24 cellular contexts compared by ENCODE assay signal in the genomic region with DNA sequence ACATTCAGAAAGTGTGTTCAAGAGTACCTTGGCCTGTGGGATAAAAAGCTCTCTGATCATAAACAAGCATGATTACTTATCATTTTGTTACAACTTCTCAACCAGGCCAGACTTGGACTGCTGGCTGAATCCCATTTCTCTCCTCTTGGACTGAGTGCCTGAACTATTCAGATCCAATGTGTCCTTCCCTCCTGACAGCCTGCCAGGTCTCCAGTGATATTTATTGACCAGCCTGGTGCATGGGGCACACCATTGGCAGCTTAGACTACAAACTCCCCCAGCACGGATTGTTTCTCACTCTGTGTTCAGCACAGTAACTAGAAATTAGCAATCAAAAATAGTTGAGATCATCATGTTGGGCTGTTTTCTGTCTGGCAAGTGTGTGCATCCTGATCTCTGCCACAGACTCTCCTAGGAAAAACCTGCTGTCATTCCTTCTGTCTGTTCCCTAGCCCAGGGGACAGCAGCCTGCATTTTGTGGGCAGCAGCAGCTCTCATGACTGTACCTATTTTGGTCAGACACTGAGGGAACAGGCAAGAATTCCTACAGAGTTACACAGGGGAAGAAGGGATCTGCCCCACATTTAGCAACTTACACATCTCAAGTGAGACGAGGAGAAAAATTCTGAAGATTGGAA.
DNase-seq lines count a peak whose midpoint lies in the region; FAIRE-seq and TF ChIP-seq lines count a peak whose summit lies in the region.
"Had no signal": no experiment of that assay in that cellular context is flagged by ENCODE, and none has a peak within 500 bp of the region (broad histone marks: within the 10 kb centered on the region; RNA-seq: fewer than 3 reads in every experiment).

No MANE protein-coding gene starts in this region.

- H2BK20ac ChIP-seq in H1 (ENCODE audit: low read length), result no peak overlapping the region; the same call in 1 of the 2 replicates

- H3K56ac ChIP-seq in H1 (replicated peaks; ENCODE audit: insufficient read length, low read depth, low read length), result no peak overlapping the region

- TF ChIP-seq RAD21 in H1 (IDR thresholded peaks at IDR 0.05 in 1 of 2, conservative IDR thresholded peaks at IDR 0.05 in 1 of 2; ENCODE audit: low read depth in 2 of 2, low read length in 2 of 2), result no peak

- FAIRE-seq in H1 (lab: Jason Lieb, UNC), result no peak
- FAIRE-seq: D721Med, GM18507, keratinocyte had no signal

- H3K18ac ChIP-seq in H1 (ENCODE audit: extremely low read depth, low read length), result no peak overlapping the region

- H4K5ac ChIP-seq in H1 (ENCODE audit: insufficient read length, low read depth, low read length), result no peak overlapping the region

- intact Hi-C loops in PC-9 (cut with micrococcal nuclease; ENCODE audit: unreplicated experiment), result no loop called here
- intact Hi-C loops in activated T-helper 2 cell treated with anti-CD3 and anti-CD28 coated beads, Interferon-gamma antibody, Interleukin-2, Interleukin-4, amounts not matched to agents 10 μg/mL and 5 μg/mL and 100 μg/mL, durations not matched to agents 14 hours and 24 hours and 36 hours (cut with micrococcal nuclease), result no loop called here

- H3K36me3 ChIP-seq in PC-9 (ENCODE audit: low read depth), result no peaks in the 10 kb centered on the region
- H3K36me3 ChIP-seq in H1 (ENCODE audit: control insufficient read depth in 2 of 4, insufficient read depth in 4 of 4, low read length in 3 of 4), result no peaks in the 10 kb centered on the region
- H3K36me3 ChIP-seq in SJCRH30, result no peaks in the 10 kb centered on the region
- H3K36me3 ChIP-seq: adrenal gland, cardiac muscle cell, HAP-1 had no signal

- H3K4me2 ChIP-seq in PC-9 (no peak overlapping the region), H1 (ENCODE audit: insufficient read depth in 1 of 2, low read depth in 2 of 2, low read length in 2 of 2) (no peak overlapping the region)

- no peak overlapping the region for H4K91ac ChIP-seq in H1 (replicated peaks; ENCODE audit: insufficient read length, low read length)

- CTCF ChIA-PET in PC-9 (lab: Charles Lee), result no interaction called here
- CTCF ChIA-PET in H1 (lab: Charles Lee; ENCODE audit: partially characterized antibody), result interaction anchor here (1.0 kb wide), 1 partner anchor 96 kb away, joined by 3 read pairs; no protein-coding TSS in a partner anchor
- CTCF ChIA-PET in activated CD4-positive, alpha-beta memory T cell treated with anti-CD3 and anti-CD28 coated beads, Interleukin-2, amount 10 ng/mL, durations not matched to agents 7 days and 5 days (lab: Charles Lee), result no interaction called here

- peak overlapping the region; percentile 19; the same call in 1 of the 2 replicates for H2BK15ac ChIP-seq in H1 (ENCODE audit: low read length)

- no peaks in the 10 kb centered on the region for H3K9me2 ChIP-seq in PC-9 (ENCODE audit: insufficient read depth)

- no peaks in the 10 kb centered on the region for H3K79me1 ChIP-seq in H1 (ENCODE audit: low read depth, low read length)

- H3K4me3 Mint-ChIP-seq in activated T-helper 2 cell treated with anti-CD3 and anti-CD28 coated beads, Interferon-gamma antibody, Interleukin-2, Interleukin-4, amounts not matched to agents 10 μg/mL and 5 μg/mL and 100 μg/mL, durations not matched to agents 14 hours and 24 hours and 36 hours (ENCODE audit: low read depth), result no peak overlapping the region
- no peak overlapping the region for H3K4me3 Mint-ChIP-seq in activated CD4-positive, alpha-beta memory T cell treated with anti-CD3 and anti-CD28 coated beads, Interleukin-2, amount 10 ng/mL, durations not matched to agents 7 days and 5 days
- H3K4me3 Mint-ChIP-seq: activated CD8-positive, alpha-beta T cell treated with anti-CD3 and anti-CD28 coated beads, Interleukin-2, amount 10 ng/mL, durations not matched to agents 7 days and 5 days; CD14-positive monocyte; memory B cell; naive thymus-derived CD8-positive, alpha-beta T cell had no signal

- H3K4ac ChIP-seq in H1 (replicated peaks; ENCODE audit: insufficient read length, low read depth, low read length), result no peak overlapping the region

- TF ChIP-seq CTCF in PC-9 (conservative IDR thresholded peaks at IDR 0.05) (no peak), H1 (IDR thresholded peaks at IDR 0.05; ENCODE audit: control extremely low read depth in 1 of 3, insufficient read depth in 1 of 3, low read depth in 1 of 3, low read length in 3 of 3) (no peak)

- no peaks in the 10 kb centered on the region; the same call in 1 of the 2 replicates for H3K23me2 ChIP-seq in H1 (ENCODE audit: low read depth, low read length)

- no peak overlapping the region for H2BK120ac ChIP-seq in H1 (replicated peaks; ENCODE audit: low read depth, low read length)

- no peak overlapping the region for H2BK5ac ChIP-seq in H1 (ENCODE audit: low read depth, low read length)

- no peak overlapping the region for H4K8ac ChIP-seq in H1 (ENCODE audit: extremely low read depth, insufficient read depth, low read length)

- no peaks in the 10 kb centered on the region for H3K9me3 ChIP-seq in PC-9 (ENCODE audit: insufficient read depth, low read depth)
- H3K9me3 ChIP-seq in H1 (ENCODE audit: insufficient read depth in 2 of 2, low read depth in 1 of 2, low read length in 1 of 2), result no peaks in the 10 kb centered on the region
- H3K9me3 ChIP-seq in SJCRH30 (replicated peaks), result no peaks in the 10 kb centered on the region
- H3K9me3 ChIP-seq: adrenal gland, HAP-1 had no signal

- H3K14ac ChIP-seq in H1 (ENCODE audit: insufficient read length), result no peak overlapping the region

- H3K4me1 ChIP-seq in PC-9 (replicated peaks; ENCODE audit: insufficient read depth) (no peaks in the 10 kb centered on the region), H1 (replicated peaks in 1 of 4; ENCODE audit: control insufficient read depth in 3 of 4, insufficient read depth in 4 of 4, low read length in 3 of 4) (no peaks in the 10 kb centered on the region), SJCRH30 (peaks cover 2% of the 10 kb centered on the region)
- H3K4me1 ChIP-seq: adrenal gland, HAP-1 had no signal

- H3K9me3 Mint-ChIP-seq in activated T-helper 2 cell treated with anti-CD3 and anti-CD28 coated beads, Interferon-gamma antibody, Interleukin-2, Interleukin-4, amounts not matched to agents 10 μg/mL and 5 μg/mL and 100 μg/mL, durations not matched to agents 14 hours and 24 hours and 36 hours, result no peaks in the 10 kb centered on the region
- H3K9me3 Mint-ChIP-seq in activated CD4-positive, alpha-beta memory T cell treated with anti-CD3 and anti-CD28 coated beads, Interleukin-2, amount 10 ng/mL, durations not matched to agents 7 days and 5 days, result no peaks in the 10 kb centered on the region
- H3K9me3 Mint-ChIP-seq: memory B cell; naive thymus-derived CD8-positive, alpha-beta T cell had no signal

- BruUV-seq in PC-9 (replicated peaks; lab: Mats Ljungman, UMichigan), result no TSS peak

- H3K36me3 Mint-ChIP-seq in activated T-helper 2 cell treated with anti-CD3 and anti-CD28 coated beads, Interferon-gamma antibody, Interleukin-2, Interleukin-4, amounts not matched to agents 10 μg/mL and 5 μg/mL and 100 μg/mL, durations not matched to agents 14 hours and 24 hours and 36 hours (ENCODE audit: low read depth), result no peaks in the 10 kb centered on the region
- H3K36me3 Mint-ChIP-seq in activated CD4-positive, alpha-beta memory T cell treated with anti-CD3 and anti-CD28 coated beads, Interleukin-2, amount 10 ng/mL, durations not matched to agents 7 days and 5 days (ENCODE audit: low read depth), result no peaks in the 10 kb centered on the region
- H3K36me3 Mint-ChIP-seq: CD14-positive monocyte; memory B cell; naive thymus-derived CD8-positive, alpha-beta T cell had no signal

- no peak for TF ChIP-seq EP300 in H1 (IDR thresholded peaks at IDR 0.05; ENCODE audit: borderline replicate concordance in 1 of 2, low read depth in 2 of 2, low read length in 2 of 2)

- no peak overlapping the region for H2BK12ac ChIP-seq in H1 (ENCODE audit: low read depth, low read length)

- no peak overlapping the region for H3K23ac ChIP-seq in H1 (ENCODE audit: insufficient read length)

- no peaks in the 10 kb centered on the region for H3K27me3 Mint-ChIP-seq in activated T-helper 2 cell treated with anti-CD3 and anti-CD28 coated beads, Interferon-gamma antibody, Interleukin-2, Interleukin-4, amounts not matched to agents 10 μg/mL and 5 μg/mL and 100 μg/mL, durations not matched to agents 14 hours and 24 hours and 36 hours (ENCODE audit: low read depth)
- H3K27me3 Mint-ChIP-seq in activated CD4-positive, alpha-beta memory T cell treated with anti-CD3 and anti-CD28 coated beads, Interleukin-2, amount 10 ng/mL, durations not matched to agents 7 days and 5 days, result no peaks in the 10 kb centered on the region
- H3K27me3 Mint-ChIP-seq: memory B cell; naive thymus-derived CD8-positive, alpha-beta T cell had no signal

- H4K20me1 ChIP-seq in PC-9 (ENCODE audit: insufficient read depth) (no peaks in the 10 kb centered on the region), H1 (replicated peaks in 1 of 2; ENCODE audit: control insufficient read depth in 1 of 2, insufficient read depth in 2 of 2, low read length in 2 of 2) (no peaks in the 10 kb centered on the region)

- H3K27ac ChIP-seq in PC-9 (no peak overlapping the region), H1 (ENCODE audit: low read depth, low read length) (no peak overlapping the region), SJCRH30 (no peak overlapping the region)
- H3K27ac ChIP-seq: adrenal gland, cardiac muscle cell had no signal

- POLR2A ChIA-PET in PC-9 (lab: Charles Lee; ENCODE audit: unreplicated experiment) (no interaction called here), H1 (lab: Charles Lee; ENCODE audit: partially characterized antibody) (no interaction called here)
- POLR2A ChIA-PET in activated CD4-positive, alpha-beta memory T cell treated with anti-CD3 and anti-CD28 coated beads, Interleukin-2, amount 10 ng/mL, durations not matched to agents 7 days and 5 days (lab: Charles Lee), result no interaction called here

- H3K4me3 ChIP-seq in PC-9 (no peak overlapping the region), H1 (ENCODE audit: extremely low read depth in 1 of 4, insufficient read depth in 2 of 4, low read depth in 3 of 4, low read length in 4 of 4) (no peak overlapping the region), SJCRH30 (no peak overlapping the region)
- H3K4me3 ChIP-seq: adrenal gland, cardiac muscle cell, HAP-1 had no signal

- TF ChIP-seq POLR2A in H1 (IDR thresholded peaks at IDR 0.05; ENCODE audit: control extremely low read depth in 1 of 2, low read depth in 2 of 2, low read length in 2 of 2), result no peak

- no peaks in the 10 kb centered on the region for H3K79me2 ChIP-seq in PC-9 (ENCODE audit: low read depth)
- H3K79me2 ChIP-seq in H1 (ENCODE audit: control insufficient read depth in 1 of 2, insufficient read depth in 2 of 2, low read length in 2 of 2), result no peaks in the 10 kb centered on the region

- H3K27me3 ChIP-seq in PC-9 (ENCODE audit: insufficient read depth, low read depth), result no peaks in the 10 kb centered on the region
- H3K27me3 ChIP-seq in H1 (replicated peaks in 1 of 4; ENCODE audit: control insufficient read depth in 3 of 4, extremely low read depth in 1 of 4, insufficient read depth in 3 of 4, low read length in 3 of 4), result no peaks in the 10 kb centered on the region
- H3K27me3 ChIP-seq in SJCRH30, result no peaks in the 10 kb centered on the region
- H3K27me3 ChIP-seq: adrenal gland, cardiac muscle cell had no signal

- H2AK5ac ChIP-seq in H1 (ENCODE audit: low read depth, low read length), result no peak overlapping the region

- 87% methylated on average over 2 of the region's 2 CpGs; no CpG with 5 or more reads in 1 of the 2 experiments for WGBS in H1 (ENCODE audit: extremely low coverage in 1 of 2, insufficient coverage in 1 of 2, insufficient read length in 1 of 2, insufficient replicate concordance in 2 of 2, low coverage in 1 of 2, low lambda C conversion rate in 2 of 2, missing lambda C conversion rate in 1 of 2), 2 experiments

- DNase-seq in AG20443 (ENCODE audit: low spot score), result peak; percentile 35
- DNase-seq in PC-9, result no peak
- no peak for DNase-seq in H1 (ENCODE audit: low read depth in 1 of 2, low spot score in 2 of 2)
- peak; percentile 14 for DNase-seq in occipital lobe (lab: John Stamatoyannopoulos, UW)
- DNase-seq in activated T-helper 2 cell treated with anti-CD3 and anti-CD28 coated beads, Interferon-gamma antibody, Interleukin-2, Interleukin-4, amounts not matched to agents 10 μg/mL and 5 μg/mL and 100 μg/mL, durations not matched to agents 14 hours and 24 hours and 36 hours (ENCODE audit: low spot score), result no peak
- DNase-seq in GOT3 (lab: John Stamatoyannopoulos, UW), result no peak
- DNase-seq in activated CD4-positive, alpha-beta memory T cell treated with anti-CD3 and anti-CD28 coated beads, Interleukin-2, amount 10 ng/mL, durations not matched to agents 7 days and 5 days, result no peak
- no peak for DNase-seq in SJCRH30
- DNase-seq: activated CD8-positive, alpha-beta T cell treated with anti-CD3 and anti-CD28 coated beads, Interleukin-2, amount 10 ng/mL, durations not matched to agents 7 days and 5 days; activated naive CD4-positive, alpha-beta T cell; adrenal gland; KBM-7; naive thymus-derived CD8-positive, alpha-beta T cell; NCI-H187 treated with DMSO at 0.1 percent for 48 hours; NCI-H748 treated with DMSO at 0.1 percent for 48 hours; stimulated activated CD8-positive, alpha-beta memory T cell treated with anti-CD3 and anti-CD28 coated beads, Interleukin-4, amount 100 ng/mL, for 48 hours; SW 1271 had no signal

- H3K4me1 Mint-ChIP-seq in activated T-helper 2 cell treated with anti-CD3 and anti-CD28 coated beads, Interferon-gamma antibody, Interleukin-2, Interleukin-4, amounts not matched to agents 10 μg/mL and 5 μg/mL and 100 μg/mL, durations not matched to agents 14 hours and 24 hours and 36 hours (ENCODE audit: low read depth), result no peaks in the 10 kb centered on the region
- no peaks in the 10 kb centered on the region for H3K4me1 Mint-ChIP-seq in activated CD4-positive, alpha-beta memory T cell treated with anti-CD3 and anti-CD28 coated beads, Interleukin-2, amount 10 ng/mL, durations not matched to agents 7 days and 5 days
- H3K4me1 Mint-ChIP-seq: CD14-positive monocyte, memory B cell had no signal

- no peaks in the 10 kb centered on the region for H3F3A ChIP-seq in PC-9 (ENCODE audit: insufficient read depth, low read depth)

- H2AFZ ChIP-seq in PC-9, result 0 out of 2 replicates have a peak overlapping the region, but pooled peaks have one; percentile 58
- H2AFZ ChIP-seq in H1 (ENCODE audit: low read length), result no peak overlapping the region

- no peak overlapping the region for H3K9ac ChIP-seq in H1 (replicated peaks in 1 of 4; ENCODE audit: extremely low read depth in 1 of 4, low read depth in 3 of 4, low read length in 3 of 4)

- H3K27ac Mint-ChIP-seq in activated T-helper 2 cell treated with anti-CD3 and anti-CD28 coated beads, Interferon-gamma antibody, Interleukin-2, Interleukin-4, amounts not matched to agents 10 μg/mL and 5 μg/mL and 100 μg/mL, durations not matched to agents 14 hours and 24 hours and 36 hours, result no peak overlapping the region
- no peak overlapping the region for H3K27ac Mint-ChIP-seq in activated CD4-positive, alpha-beta memory T cell treated with anti-CD3 and anti-CD28 coated beads, Interleukin-2, amount 10 ng/mL, durations not matched to agents 7 days and 5 days
- H3K27ac Mint-ChIP-seq: activated CD8-positive, alpha-beta T cell treated with anti-CD3 and anti-CD28 coated beads, Interleukin-2, amount 10 ng/mL, durations not matched to agents 7 days and 5 days; memory B cell had no signal

Comparison
In these comparisons a context has a peak if more than half of its experiments do, and no peak if none do; other contexts are left out.
1. DNase-seq: peak in AG20443 (single experiment) and occipital lobe (single experiment); none in PC-9 (0 of 2), H1 (0 of 2), activated T-helper 2 cell treated with anti-CD3 and anti-CD28 coated beads, Interferon-gamma antibody, Interleukin-2, Interleukin-4, amounts not matched to agents 10 μg/mL and 5 μg/mL and 100 μg/mL, durations not matched to agents 14 hours and 24 hours and 36 hours (single experiment), GOT3 (single experiment), activated CD4-positive, alpha-beta memory T cell treated with anti-CD3 and anti-CD28 coated beads, Interleukin-2, amount 10 ng/mL, durations not matched to agents 7 days and 5 days (single experiment) and SJCRH30 (0 of 2).